8 cellular contexts compared by ENCODE assay signal in genomic region chr14:21107360-21107781, GRCh38. TPM values are rescaled to one million over a fixed set of nuclear protein-coding genes. Genes with fewer than 3 reads are reported as not detected.
A peak's percentile ranks its signal among the peaks of the same experiment; 100 is the strongest.
DNase-seq lines count a peak whose midpoint lies in the region; ATAC-seq and TF ChIP-seq lines count a peak whose summit lies in the region.

No MANE protein-coding gene starts in this region.

- CTCF ChIA-PET in A673 (lab: Charles Lee), result no interaction called here

- WGBS in esophagus, 2 donors, result 32 to 38% methylated on average over 3 of the region's 3 CpGs
- 37 to 39% methylated on average over 3 of the region's 3 CpGs for WGBS in lower leg skin, 2 donors

- in situ Hi-C loops in ACHN (cut with HindIII; ENCODE audit: low pct_ligation_motif_present, low pct_unique_long_range_greater_than_20kb, low sequenced_read_pairs), result no loop called here

- H3K36me3 ChIP-seq in esophagus (ENCODE audit: control insufficient read depth in 2 of 2, insufficient read depth in 2 of 2, low read length in 1 of 2) (no peaks in the 10 kb centered on the region), neutrophil (no peaks in the 10 kb centered on the region), A673 (ENCODE audit: insufficient read depth, low read length, poor library complexity, severe bottlenecking) (no peaks in the 10 kb centered on the region)

- H3K4me3 ChIP-seq in esophagus (ENCODE audit: low read depth in 1 of 2, low read length in 2 of 2) (no peak overlapping the region), neutrophil (ENCODE audit: low read depth in 1 of 2, low read length in 1 of 2) (no peak overlapping the region), A673 (ENCODE audit: low read depth, low read length, poor library complexity, severe bottlenecking) (no peak overlapping the region), lower leg skin (ENCODE audit: low read depth, poor library complexity, severe bottlenecking) (no peak overlapping the region)

- no TSS peak for BruUV-seq in A673 (replicated peaks; lab: Mats Ljungman, UMichigan)

- intact Hi-C loops in A673 (cut with micrococcal nuclease; ENCODE audit: unreplicated experiment) (loop anchor here (5.0 kb wide), 1 partner anchor 250 kb away; no protein-coding TSS in a partner anchor), lower leg skin (cut with DNase I; ENCODE audit: low total_unique reads) (no loop called here)

- H3K9me3 ChIP-seq in esophagus (ENCODE audit: control insufficient read depth in 2 of 2, insufficient read depth in 1 of 2, low read depth in 1 of 2, low read length in 1 of 2) (no peaks in the 10 kb centered on the region), neutrophil (no peaks in the 10 kb centered on the region), A673 (ENCODE audit: low read depth, low read length, poor library complexity, severe bottlenecking) (no peaks in the 10 kb centered on the region)

- peaks cover 4 to 8% of the 10 kb centered on the region in 2 donors for H3K4me1 ChIP-seq in esophagus (ENCODE audit: control insufficient read depth in 2 of 2, insufficient read depth in 2 of 2, low read length in 1 of 2)
- H3K4me1 ChIP-seq in neutrophil (ENCODE audit: control insufficient read depth in 1 of 2, insufficient read depth in 1 of 2, low read depth in 1 of 2, low read length in 1 of 2), result peaks cover 26 to 31% of the 10 kb centered on the region in 2 experiments
- peaks cover 24% of the 10 kb centered on the region for H3K4me1 ChIP-seq in A673 (ENCODE audit: insufficient read depth, low read length, poor library complexity, severe bottlenecking)

- POLR2A ChIA-PET in A673 (lab: Charles Lee; ENCODE audit: low non-redundant PET), result no interaction called here

- TF ChIP-seq POLR2A in lower leg skin (IDR thresholded peaks at IDR 0.05), result no peak

- peak; percentile 50 for DNase-seq in ACHN
- peak; percentile 88 for DNase-seq in NCI-H460 (ENCODE audit: extremely low read depth, low read depth)
- DNase-seq in A673 (ENCODE audit: low spot score), result no peak
- no peak for DNase-seq in lower leg skin (ENCODE audit: low spot score in 2 of 2)
- DNase-seq in activated naive CD4-positive, alpha-beta T cell treated with anti-CD3 and anti-CD28 coated beads, Interleukin-2, amount 50 U/mL, for 16 hours, result no peak

- TF ChIP-seq CTCF in neutrophil (IDR thresholded peaks at IDR 0.05) (no peak), A673 (conservative IDR thresholded peaks at IDR 0.05; ENCODE audit: low read depth, low read length) (no peak), lower leg skin (IDR thresholded peaks at IDR 0.05) (no peak)

- H3K27ac ChIP-seq in esophagus (ENCODE audit: low read depth in 2 of 2, low read length in 1 of 2) (peak overlapping the region; percentile 93 to 95), neutrophil (peak overlapping the region; percentile 36), A673 (ENCODE audit: low read depth, low read length, poor library complexity, severe bottlenecking) (no peak overlapping the region)

- H3K27me3 ChIP-seq in esophagus (ENCODE audit: control insufficient read depth in 1 of 2, insufficient read depth in 2 of 2, low read length in 2 of 2) (no peaks in the 10 kb centered on the region), neutrophil (no peaks in the 10 kb centered on the region), A673 (replicated peaks; ENCODE audit: insufficient read depth, low read depth, low read length, poor library complexity) (no peaks in the 10 kb centered on the region)

- no peak for ATAC-seq in GM19452 (IDR thresholded peaks at IDR 0.05; ENCODE audit: unreplicated experiment)

RNA-seq across cellular contexts. Expression of gene TMEM253, which starts 6.5 kb away (rescaled TPM):
- total RNA-seq in NCI-H460 (2014; rRNA removed; shearing (Covaris generic)), result 0.87 and 1.5 TPM in 2 replicates
- 0.31 and 3.0 TPM in 2 replicates for polyA plus RNA-seq in NCI-H460 (2014; cell fraction: nucleus; rRNA removed)
- 1 to 10 TPM; 1.6 to 1.8 TPM for polyA plus RNA-seq in esophagus
- total RNA-seq in A673 (2021), result 0.48 and 0.49 TPM in 2 replicates
- 1 to 10 TPM in 1 of 4 donors, under 1 TPM in 1, not detected in 2; 0.39 to 1.0 TPM for total RNA-seq in lower leg skin

RNA-seq across cellular contexts. Expression of gene ZNF219, which starts 8.9 kb away (rescaled TPM):
- total RNA-seq in NCI-H460 (2014; rRNA removed; shearing (Covaris generic)), result 23.5 and 27.7 TPM in 2 replicates
- polyA plus RNA-seq in NCI-H460 (2014; cell fraction: nucleus; rRNA removed), result 114 and 119 TPM in 2 replicates
- 10 to 100 TPM; 39.9 to 42.2 TPM for polyA plus RNA-seq in esophagus
- 78.0 and 84.6 TPM in 2 replicates for total RNA-seq in A673 (2021)
- 10 to 100 TPM; 56.9 to 89.9 (median 82.2) TPM for total RNA-seq in lower leg skin

RNA-seq across cellular contexts. Expression of gene ARHGEF40, which starts 37.3 kb away (rescaled TPM):
- 9.3 and 10.7 TPM in 2 replicates for total RNA-seq in NCI-H460 (2014; rRNA removed; shearing (Covaris generic))
- 30.0 and 36.1 TPM in 2 replicates for polyA plus RNA-seq in NCI-H460 (2014; cell fraction: nucleus; rRNA removed)
- 1 to 10 TPM; 1.8 to 3.0 TPM for polyA plus RNA-seq in esophagus
- total RNA-seq in A673 (2021) (89.6 and 94.1 TPM in 2 replicates), lower leg skin (10 to 100 TPM in 3 of 4 donors, 1 to 10 TPM in 1; 7.5 to 21.2 (median 14.4) TPM)

RNA-seq across cellular contexts. Expression of gene OR5AU1, which starts 48.5 kb away (rescaled TPM):
- total RNA-seq in NCI-H460 (2014; rRNA removed; shearing (Covaris generic)), result not detected in 2 replicates
- not detected in 2 replicates for polyA plus RNA-seq in NCI-H460 (2014; cell fraction: nucleus; rRNA removed)
- polyA plus RNA-seq in esophagus, result not detected
- total RNA-seq in A673 (2021) (not detected in 2 replicates), lower leg skin (under 1 TPM in 1 of 4 donors, not detected in 3; 0.17 TPM)

RNA-seq across cellular contexts. Expression of gene RNASE8, which starts 49.7 kb away (rescaled TPM):
- total RNA-seq in NCI-H460 (2014; rRNA removed; shearing (Covaris generic)), result not detected in 2 replicates
- not detected in 2 replicates for polyA plus RNA-seq in NCI-H460 (2014; cell fraction: nucleus; rRNA removed)
- polyA plus RNA-seq in esophagus, result not detected
- total RNA-seq in A673 (2021) (not detected in 2 replicates), lower leg skin (not detected)

Comparison
In these comparisons a context has a peak if more than half of its experiments do, and no peak if none do; other contexts are left out.
1. DNase-seq: peak in ACHN (single experiment) and NCI-H460 (single experiment); none in A673 (single experiment), lower leg skin (0 of 2) and activated naive CD4-positive, alpha-beta T cell treated with anti-CD3 and anti-CD28 coated beads, Interleukin-2, amount 50 U/mL, for 16 hours (single experiment).